8 cellular contexts compared by ENCODE assay signal in the genomic region with DNA sequence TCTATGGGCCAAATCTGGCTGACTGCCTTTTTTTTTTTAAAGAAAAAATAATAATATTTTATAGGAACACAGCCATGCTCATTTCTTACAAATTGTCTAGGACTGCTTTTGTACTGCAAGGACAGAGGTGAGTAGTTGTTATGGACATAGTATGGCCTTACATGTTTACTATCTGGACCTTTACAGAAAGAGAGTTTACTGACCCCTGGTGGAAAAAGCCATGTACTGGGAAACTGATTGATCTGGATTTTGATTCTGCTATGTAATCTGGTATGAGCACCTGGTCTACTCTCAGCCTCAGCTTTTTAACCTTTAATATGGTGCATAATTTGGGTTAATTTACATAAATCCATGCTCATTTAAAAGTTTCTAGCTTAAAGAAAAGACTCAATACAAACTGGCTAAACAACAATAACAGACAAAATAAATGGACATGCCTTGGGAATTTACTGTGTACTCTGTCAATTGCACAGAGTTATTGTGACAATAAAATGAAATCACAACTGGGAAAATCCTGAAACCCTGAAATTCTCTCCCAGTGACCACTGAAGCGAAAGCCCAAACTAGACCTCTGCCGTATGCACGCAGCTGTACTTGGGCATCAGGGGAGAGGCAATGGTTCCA.
DNase-seq lines count a peak whose midpoint lies in the region; ATAC-seq, FAIRE-seq and TF ChIP-seq lines count a peak whose summit lies in the region.

No MANE protein-coding gene starts in this region.

- no TSS peak for BruUV-seq in OCI-LY7 (replicated peaks; lab: Mats Ljungman, UMichigan)

- FAIRE-seq in A549 (lab: Jason Lieb, UNC), result peak; percentile 28

- peak; percentile 30 to 37 for DNase-seq in A549 (ENCODE audit: low read depth in 1 of 2, low spot score in 1 of 2)
- DNase-seq in GM23248, result peak; percentile 72
- DNase-seq in OCI-LY7 (ENCODE audit: low spot score), result peak; percentile 4
- peak; percentile 41 for DNase-seq in fibroblast of the conjunctiva (ENCODE audit: low read depth)
- no peak for DNase-seq in thoracic aorta (ENCODE audit: low spot score)

- H3K9me3 ChIP-seq in A549, result 0 out of 3 replicates have a peak, but pooled peaks cover 3% of the 10 kb centered on the region
- no peaks in the 10 kb centered on the region for H3K9me3 ChIP-seq in GM23248 (ENCODE audit: low read depth)
- no peaks in the 10 kb centered on the region for H3K9me3 ChIP-seq in OCI-LY7 (ENCODE audit: low read length)
- no peaks in the 10 kb centered on the region for H3K9me3 ChIP-seq in thoracic aorta

- TF ChIP-seq POLR2A in A549 (IDR thresholded peaks at IDR 0.05; ENCODE audit: low read length), result no peak

- intact Hi-C loops in OCI-LY7 (cut with micrococcal nuclease; ENCODE audit: unreplicated experiment), result no loop called here

- no peak for TF ChIP-seq EP300 in A549 (IDR thresholded peaks at IDR 0.05)

- WGBS in A549 (ENCODE audit: missing lambda C conversion rate), result 90% methylated on average over 3 of the region's 3 CpGs
- WGBS in GM23248 (ENCODE audit: low coverage in 1 of 2, low lambda C conversion rate in 2 of 2, missing lambda C conversion rate in 2 of 2), 2 experiments, result 79 to 83% methylated on average over 3 of the region's 3 CpGs

- H4K20me1 ChIP-seq in GM23248 (ENCODE audit: insufficient read depth) (no peaks in the 10 kb centered on the region), OCI-LY7 (ENCODE audit: insufficient read depth, low read length) (no peaks in the 10 kb centered on the region)

- H3K79me2 ChIP-seq in GM23248 (ENCODE audit: insufficient read depth) (no peaks in the 10 kb centered on the region), OCI-LY7 (ENCODE audit: insufficient read depth, low read depth, low read length) (no peaks in the 10 kb centered on the region)

- peak; percentile 54 to 86; a peak in 5 of 6 replicates for ATAC-seq in A549
- no peak for ATAC-seq in thoracic aorta (ENCODE audit: insufficient number of reproducible peaks, low FRiP score, low read depth)
- ATAC-seq in HG03097 (IDR thresholded peaks at IDR 0.05; ENCODE audit: low FRiP score, unreplicated experiment), result no peak
- no peak for ATAC-seq in HG03378 (IDR thresholded peaks at IDR 0.05; ENCODE audit: unreplicated experiment)
- ATAC-seq in HG02884 (IDR thresholded peaks at IDR 0.05; ENCODE audit: unreplicated experiment), result no peak

- no peaks in the 10 kb centered on the region for H3K4me1 ChIP-seq in A549
- H3K4me1 ChIP-seq in GM23248 (ENCODE audit: insufficient read depth), result peaks cover 9% of the 10 kb centered on the region; the same call in 1 of the 2 replicates
- no peaks in the 10 kb centered on the region for H3K4me1 ChIP-seq in OCI-LY7 (ENCODE audit: insufficient read depth, low read length, poor library complexity, severe bottlenecking)
- H3K4me1 ChIP-seq in thoracic aorta (ENCODE audit: control insufficient read depth in 1 of 2, low read depth in 2 of 2), result no peaks in the 10 kb centered on the region

- H3K36me3 ChIP-seq in GM23248 (ENCODE audit: low read depth) (no peaks in the 10 kb centered on the region), OCI-LY7 (ENCODE audit: insufficient read depth, low read length) (no peaks in the 10 kb centered on the region), thoracic aorta (no peaks in the 10 kb centered on the region)

- peaks cover 7% of the 10 kb centered on the region for H3F3A ChIP-seq in GM23248 (ENCODE audit: insufficient read depth)

- H3K4me3 ChIP-seq in A549 (no peak overlapping the region), GM23248 (no peak overlapping the region), OCI-LY7 (ENCODE audit: low read depth, low read length, poor library complexity, severe bottlenecking) (no peak overlapping the region), thoracic aorta (no peak overlapping the region)

- TF ChIP-seq RAD21 in A549 (conservative IDR thresholded peaks at IDR 0.05 in 1 of 2, IDR thresholded peaks at IDR 0.05 in 1 of 2), result peak; percentile 65 to 70

- H3K9ac ChIP-seq in GM23248, result no peak overlapping the region

- TF ChIP-seq CTCF in A549 (IDR thresholded peaks at IDR 0.05) (peak; percentile 66), OCI-LY7 (conservative IDR thresholded peaks at IDR 0.05; ENCODE audit: low read length) (peak; percentile 70), thoracic aorta (IDR thresholded peaks at IDR 0.05) (peak; percentile 36)

- no peak overlapping the region for H2AFZ ChIP-seq in GM23248
- no peak overlapping the region for H2AFZ ChIP-seq in OCI-LY7 (ENCODE audit: low read length)

- H3K4me2 ChIP-seq in A549, result no peak overlapping the region
- no peak overlapping the region for H3K4me2 ChIP-seq in GM23248 (ENCODE audit: unreplicated experiment)
- H3K4me2 ChIP-seq in OCI-LY7 (ENCODE audit: low read length), result no peak overlapping the region

- CTCF ChIA-PET in A549 (lab: Yijun Ruan, JAX) (interaction anchor here (0.9 to 3.0 kb wide), 9 partner anchors 10 to 271 kb away, joined by 3 to 14 read pairs (median 3); no protein-coding TSS in a partner anchor), OCI-LY7 (lab: Charles Lee; ENCODE audit: unreplicated experiment) (no interaction called here)

- H3K27me3 ChIP-seq in GM23248 (replicated peaks; ENCODE audit: insufficient read depth), result no peaks in the 10 kb centered on the region
- H3K27me3 ChIP-seq in thoracic aorta (replicated peaks; ENCODE audit: insufficient read depth), result no peaks in the 10 kb centered on the region

- POLR2A ChIA-PET in A549 (lab: Yijun Ruan, JAX), result no interaction called here
- POLR2A ChIA-PET in OCI-LY7 (lab: Charles Lee), result no interaction called here

- in situ Hi-C loops in GM23248 (cut with MboI), result no loop called here

- no peaks in the 10 kb centered on the region for H3K9me2 ChIP-seq in GM23248 (ENCODE audit: insufficient read depth)
- H3K9me2 ChIP-seq in OCI-LY7 (ENCODE audit: insufficient read depth, low read length), result no peaks in the 10 kb centered on the region

- H3K27ac ChIP-seq in A549, result peak overlapping the region; percentile 6 to 67; a peak in 4 of 6 replicates
- H3K27ac ChIP-seq in GM23248, result no peak overlapping the region
- no peak overlapping the region for H3K27ac ChIP-seq in OCI-LY7 (ENCODE audit: low read depth, low read length, poor library complexity, severe bottlenecking)
- no peak overlapping the region for H3K27ac ChIP-seq in thoracic aorta

TF ChIP-seq in A549, 52 proteins besides CTCF, POLR2A, EP300 and RAD21:
- TF ChIP-seq SMC3 (IDR thresholded peaks at IDR 0.05) (peak; percentile 69), SREBF2 (IDR thresholded peaks at IDR 0.05) (no peak)

Comparison
In these comparisons a context has a peak if more than half of its experiments do, and no peak if none do; other contexts are left out.
1. ATAC-seq: peak in A549 (2 of 2); none in thoracic aorta (single experiment), HG03097 (single experiment), HG03378 (single experiment) and HG02884 (single experiment).
2. H3K27ac ChIP-seq: peak in A549 (2 of 2); none in GM23248 (single experiment), OCI-LY7 (single experiment) and thoracic aorta (0 of 2).
3. Peak in every context shown above with its lines, with median percentiles within 50 percentile points of each other: CTCF ChIP-seq.